ENCODE assay signal across 1 cellular context in genomic region chr22:36464715-36465231, GRCh38.
TF ChIP-seq lines count a peak whose summit lies in the region.

No MANE protein-coding gene starts in this region.

TF ChIP-seq in HCT116, 20 proteins besides CTCF, POLR2A, EP300 and RAD21 (continued from another document):
- TF ChIP-seq REST (IDR thresholded peaks at IDR 0.05; ENCODE audit: low read depth), result no peak
- no peak for TF ChIP-seq EGR1 (IDR thresholded peaks at IDR 0.05; ENCODE audit: low read depth)
- TF ChIP-seq ZBTB33 (IDR thresholded peaks at IDR 0.05; ENCODE audit: extremely low read depth, insufficient replicate concordance, low read length), result no peak
- no peak for TF ChIP-seq YY1 (IDR thresholded peaks at IDR 0.05; ENCODE audit: extremely low read depth, insufficient replicate concordance, low read depth, low read length)
- TF ChIP-seq SP1 (IDR thresholded peaks at IDR 0.05; ENCODE audit: low read depth), result no peak
- TF ChIP-seq CEBPB (IDR thresholded peaks at IDR 0.05; ENCODE audit: low read depth), result no peak
- no peak for TF ChIP-seq POLR2AphosphoS5 (IDR thresholded peaks at IDR 0.05; ENCODE audit: low read depth, low read length)
